ENCODE assay signal across 8 cellular contexts in genomic region chr18:903703-904102, GRCh38. TPM values are rescaled to one million over a fixed set of nuclear protein-coding genes. Genes with fewer than 3 reads are reported as not detected.
DNase-seq lines count a peak whose midpoint lies in the region; ATAC-seq and TF ChIP-seq lines count a peak whose summit lies in the region.

No MANE protein-coding gene starts in this region.

- H3K27ac Mint-ChIP-seq in CD4-positive, alpha-beta T cell = no peak overlapping the region
- no peak overlapping the region for H3K27ac Mint-ChIP-seq in activated CD8-positive, alpha-beta T cell treated with anti-CD3 and anti-CD28 coated beads for 36 hours
- no peak overlapping the region for H3K27ac Mint-ChIP-seq in HFFc6

- intact Hi-C loops in CD4-positive, alpha-beta T cell (cut with DNase I, micrococcal nuclease) = no loop called here
- intact Hi-C loops in activated CD8-positive, alpha-beta T cell treated with anti-CD3 and anti-CD28 coated beads for 36 hours (cut with micrococcal nuclease) = no loop called here
- intact Hi-C loops in left ventricle myocardium inferior (cut with micrococcal nuclease) = no loop called here

- H3K4me3 ChIP-seq in left ventricle myocardium inferior (no peak overlapping the region), coronary artery (no peak overlapping the region)

- POLR2A ChIA-PET in CD4-positive, alpha-beta T cell (lab: Charles Lee) = no interaction called here
- POLR2A ChIA-PET in activated CD8-positive, alpha-beta T cell treated with anti-CD3 and anti-CD28 coated beads for 36 hours (lab: Charles Lee) = no interaction called here

- peaks cover 45% of the 10 kb centered on the region for H3K4me1 ChIP-seq in left ventricle myocardium inferior

- H3K9me3 Mint-ChIP-seq in CD4-positive, alpha-beta T cell = peaks cover 3% of the 10 kb centered on the region
- H3K9me3 Mint-ChIP-seq in activated CD8-positive, alpha-beta T cell treated with anti-CD3 and anti-CD28 coated beads for 36 hours = peaks cover 2% of the 10 kb centered on the region
- H3K9me3 Mint-ChIP-seq in HFFc6 = no peaks in the 10 kb centered on the region

- peaks cover 13% of the 10 kb centered on the region for H3K4me1 Mint-ChIP-seq in CD4-positive, alpha-beta T cell (ENCODE audit: low read depth)
- peaks cover 13% of the 10 kb centered on the region for H3K4me1 Mint-ChIP-seq in activated CD8-positive, alpha-beta T cell treated with anti-CD3 and anti-CD28 coated beads for 36 hours (ENCODE audit: low read depth)
- peaks cover 2% of the 10 kb centered on the region for H3K4me1 Mint-ChIP-seq in HFFc6 (ENCODE audit: low read depth)

- H3K27me3 Mint-ChIP-seq in CD4-positive, alpha-beta T cell = peaks cover 79% of the 10 kb centered on the region
- peaks cover 60% of the 10 kb centered on the region for H3K27me3 Mint-ChIP-seq in activated CD8-positive, alpha-beta T cell treated with anti-CD3 and anti-CD28 coated beads for 36 hours
- peaks cover 34% of the 10 kb centered on the region for H3K27me3 Mint-ChIP-seq in HFFc6 (ENCODE audit: insufficient read depth)

- peak overlapping the region; percentile 25 for H3K4me3 Mint-ChIP-seq in CD4-positive, alpha-beta T cell
- H3K4me3 Mint-ChIP-seq in activated CD8-positive, alpha-beta T cell treated with anti-CD3 and anti-CD28 coated beads for 36 hours = no peak overlapping the region
- no peak overlapping the region for H3K4me3 Mint-ChIP-seq in HFFc6

- no peaks in the 10 kb centered on the region for H3K36me3 ChIP-seq in left ventricle myocardium inferior

- peaks cover 87% of the 10 kb centered on the region for H3K27me3 ChIP-seq in CD4-positive, alpha-beta T cell (ENCODE audit: control insufficient read depth, insufficient read depth, low read length)
- peaks cover 100% of the 10 kb centered on the region for H3K27me3 ChIP-seq in left ventricle myocardium inferior (ENCODE audit: low read depth)

- no peaks in the 10 kb centered on the region for H3K9me3 ChIP-seq in CD4-positive, alpha-beta T cell (ENCODE audit: control insufficient read depth, low read length)
- H3K9me3 ChIP-seq in left ventricle myocardium inferior (replicated peaks) = no peaks in the 10 kb centered on the region

- H3K36me3 Mint-ChIP-seq in CD4-positive, alpha-beta T cell (ENCODE audit: low read depth) = no peaks in the 10 kb centered on the region
- peaks cover 2% of the 10 kb centered on the region for H3K36me3 Mint-ChIP-seq in activated CD8-positive, alpha-beta T cell treated with anti-CD3 and anti-CD28 coated beads for 36 hours (ENCODE audit: low read depth)
- peaks cover under 1% of the 10 kb centered on the region; the same call in 1 of the 2 replicates for H3K36me3 Mint-ChIP-seq in HFFc6 (ENCODE audit: low read depth)

- no peak for ATAC-seq in CD4-positive, alpha-beta T cell (ENCODE audit: poor library complexity)
- ATAC-seq in activated CD8-positive, alpha-beta T cell treated with anti-CD3 and anti-CD28 coated beads for 36 hours = peak; percentile 55
- no peak for ATAC-seq in HG02884 (IDR thresholded peaks at IDR 0.05; ENCODE audit: unreplicated experiment)

- CTCF ChIA-PET in CD4-positive, alpha-beta T cell (lab: Charles Lee) = no interaction called here
- CTCF ChIA-PET in activated CD8-positive, alpha-beta T cell treated with anti-CD3 and anti-CD28 coated beads for 36 hours (lab: Charles Lee) = no interaction called here

- peak in 4 of 10 experiments; percentile 13 to 22 (median 17) for DNase-seq in CD4-positive, alpha-beta T cell
- DNase-seq in LHCN-M2 (ENCODE audit: low read depth) (peak; percentile 39), left ventricle myocardium inferior (peak; percentile 41), HFFc6 (no peak), coronary artery (ENCODE audit: low spot score) (no peak)
- DNase-seq in activated CD8-positive, alpha-beta T cell treated with anti-CD3 and anti-CD28 coated beads for 36 hours = peak; percentile 72
- DNase-seq in stimulated activated CD4-positive, alpha-beta T cell treated with anti-CD3 and anti-CD28 coated beads, Interleukin-4, amount 100 ng/mL, for 1 hour = peak; percentile 48

- H3K27ac ChIP-seq in CD4-positive, alpha-beta T cell (ENCODE audit: low read depth, low read length) = no peak overlapping the region
- H3K27ac ChIP-seq in left ventricle myocardium inferior (replicated peaks) = no peak overlapping the region
- no peak overlapping the region for H3K27ac ChIP-seq in coronary artery

- no peak for TF ChIP-seq CTCF in CD4-positive, alpha-beta T cell (IDR thresholded peaks at IDR 0.05)
- no peak for TF ChIP-seq CTCF in activated CD8-positive, alpha-beta T cell treated with anti-CD3 and anti-CD28 coated beads for 36 hours (IDR thresholded peaks at IDR 0.05)
- TF ChIP-seq CTCF in left ventricle myocardium inferior (IDR thresholded peaks at IDR 0.05; ENCODE audit: borderline replicate concordance) (no peak), HFFc6 (IDR thresholded peaks at IDR 0.05) (no peak), coronary artery (IDR thresholded peaks at IDR 0.05) (no peak)

RNA-seq across cellular contexts. Expression of gene ADCYAP1, which starts 1.0 kb away (rescaled TPM):
- not detected for total RNA-seq in CD4-positive, alpha-beta T cell
- not detected in 2 replicates for total RNA-seq in LHCN-M2 (2014; rRNA removed)
- polyA plus RNA-seq in LHCN-M2 (2012) = not detected
- total RNA-seq in activated CD8-positive, alpha-beta T cell treated with anti-CD3 and anti-CD28 coated beads for 36 hours = not detected
- total RNA-seq in left ventricle myocardium inferior = 0.19 TPM
- total RNA-seq in HFFc6 (2021; fragmentation: NEBNext Ultra II Directional; extraction: Animal tissue kit (Norgen Biotek cat#: 25700)) = not detected

Comparison
In these comparisons a context has a peak if more than half of its experiments do, and no peak if none do; other contexts are left out.
1. DNase-seq: peak in LHCN-M2 (single experiment), activated CD8-positive, alpha-beta T cell treated with anti-CD3 and anti-CD28 coated beads for 36 hours (single experiment), left ventricle myocardium inferior (single experiment) and stimulated activated CD4-positive, alpha-beta T cell treated with anti-CD3 and anti-CD28 coated beads, Interleukin-4, amount 100 ng/mL, for 1 hour (single experiment); none in HFFc6 (single experiment) and coronary artery (single experiment).